In the genomic region with DNA sequence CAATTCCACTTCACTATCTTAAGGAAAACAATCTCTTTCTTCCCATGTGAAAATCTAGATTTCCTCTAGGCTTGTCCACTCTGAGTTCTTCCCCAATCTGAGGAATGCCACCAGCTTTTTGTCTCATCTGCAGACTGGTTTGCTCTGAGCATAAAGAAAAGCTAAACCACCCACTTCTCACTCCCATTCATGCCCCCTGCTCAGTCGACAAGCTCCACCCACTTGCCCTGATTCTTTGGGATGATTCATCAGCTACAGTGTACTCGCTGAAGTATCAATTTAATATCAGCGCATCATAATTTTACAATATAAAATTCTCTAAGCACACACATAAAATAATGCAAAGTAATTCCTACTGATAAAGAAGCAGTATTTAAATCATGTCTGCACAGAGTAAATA, we compare ENCODE assay signal across 18 cellular contexts.
"Had no signal": no experiment of that assay in that cellular context is flagged by ENCODE, and none has a peak within 500 bp of the region (broad histone marks: within the 10 kb centered on the region; RNA-seq: fewer than 3 reads in every experiment).

No MANE protein-coding gene starts in this region.

- H3K27me3 ChIP-seq: esophagus muscularis mucosa, foreskin keratinocyte, gastroesophageal sphincter, left lung had no signal

- H3K27ac ChIP-seq: coronary artery, esophagus muscularis mucosa, foreskin keratinocyte, gastroesophageal sphincter, heart right ventricle, left lung, lower lobe of right lung had no signal

- H3K4me3 ChIP-seq: coronary artery, dorsolateral prefrontal cortex, esophagus muscularis mucosa, gastroesophageal sphincter, heart right ventricle, left lung, lower lobe of right lung, mucosa of descending colon had no signal

- H3K36me3 Mint-ChIP-seq: mesothelial cell of epicardium, naive B cell had no signal

- DNase-seq: dermis blood vessel endothelial cell; effector CD4-positive, alpha-beta T cell; effector memory CD4-positive, alpha-beta T cell; foreskin keratinocyte; heart right ventricle; hippocampal formation; left cardiac atrium; left lung; left ventricle myocardium superior; lower lobe of right lung; mesenchymal stem cell; mucosa of descending colon; naive B cell had no signal

- H3K4me1 ChIP-seq: esophagus muscularis mucosa, foreskin keratinocyte, gastroesophageal sphincter, heart right ventricle, left lung, lower lobe of right lung had no signal

- H3K4me1 Mint-ChIP-seq: naive B cell had no signal

- H3K27ac Mint-ChIP-seq: mesothelial cell of epicardium, naive B cell had no signal

- H3K9me3 Mint-ChIP-seq: naive B cell had no signal

- H3K36me3 ChIP-seq: esophagus muscularis mucosa, gastroesophageal sphincter, heart right ventricle, left lung, lower lobe of right lung had no signal

- H3K4me3 Mint-ChIP-seq: mesothelial cell of epicardium, naive B cell had no signal

- H3K9me3 ChIP-seq: esophagus muscularis mucosa, gastroesophageal sphincter, heart right ventricle, left lung, lower lobe of right lung, mucosa of descending colon had no signal
